ENCODE assay signal across 35 cellular contexts in genomic region chr15:80371924-80372323, GRCh38. TPM values are rescaled to one million over a fixed set of nuclear protein-coding genes. Genes with fewer than 3 reads are reported as not detected.
"Had no signal": no experiment of that assay in that cellular context is flagged by ENCODE, and none has a peak within 500 bp of the region (broad histone marks: within the 10 kb centered on the region; RNA-seq: fewer than 3 reads in every experiment).

No MANE protein-coding gene starts in this region.

- H3K36me3 Mint-ChIP-seq: activated naive CD4-positive, alpha-beta T cell treated with anti-CD3 and anti-CD28 coated beads, Interleukin-2, amount 10 ng/mL, durations not matched to agents 7 days and 5 days; activated naive CD8-positive, alpha-beta T cell treated with anti-CD3 and anti-CD28 coated beads, Interleukin-2, amount 10 ng/mL, durations not matched to agents 7 days and 5 days had no signal

- H3K27me3 ChIP-seq: ascending aorta, breast epithelium, cardiac muscle cell, dorsolateral prefrontal cortex, esophagus muscularis mucosa, foreskin keratinocyte, gastrocnemius medialis, heart left ventricle had no signal

- ATAC-seq: activated CD4-positive, CD25-positive, alpha-beta regulatory T cell treated with anti-CD3 and anti-CD28 coated beads, Interleukin-2, amount 50 U/mL, for 24 hours; activated naive CD4-positive, alpha-beta T cell treated with anti-CD3 and anti-CD28 coated beads, Interleukin-2, amount 50 U/mL, for 72 hours; activated T-cell treated with anti-CD3 and anti-CD28 coated beads, Interleukin-2, amount 50 U/mL, for 72 hours; effector memory CD8-positive, alpha-beta T cell; foreskin keratinocyte; gastrocnemius medialis; heart left ventricle; T-helper 17 cell had no signal

- H3K4me1 ChIP-seq: ascending aorta, breast epithelium, esophagus muscularis mucosa, foreskin keratinocyte, heart left ventricle had no signal

- H3K36me3 ChIP-seq: ascending aorta, breast epithelium, cardiac muscle cell, esophagus muscularis mucosa, gastrocnemius medialis, heart left ventricle, WERI-Rb-1 had no signal

- DNase-seq: activated B cell treated with CpG ODN at 0.5 μM for 24 hours; activated CD4-positive, alpha-beta memory T cell treated with anti-CD3 and anti-CD28 coated beads, Interleukin-2, amount 10 ng/mL, durations not matched to agents 7 days and 5 days; activated CD4-positive, alpha-beta T cell treated with anti-CD3 and anti-CD28 coated beads for 48 hours; activated CD4-positive, alpha-beta T cell treated with anti-CD3 and anti-CD28 coated beads, Interleukin-2, amount 50 U/mL, for 4 hours; activated CD8-positive, alpha-beta memory T cell treated with anti-CD3 and anti-CD28 coated beads, Interleukin-2, amount 50 U/mL, for 48 hours; activated gamma-delta T cell; activated naive CD4-positive, alpha-beta T cell; activated naive CD4-positive, alpha-beta T cell treated with anti-CD3 and anti-CD28 coated beads, Interleukin-2, amount 10 ng/mL, durations not matched to agents 7 days and 5 days; activated naive CD8-positive, alpha-beta T cell treated with anti-CD3 and anti-CD28 coated beads, Interleukin-2, amount 10 ng/mL, durations not matched to agents 7 days and 5 days; activated T-cell treated with anti-CD3 and anti-CD28 coated beads for 4 hours; activated T-cell treated with anti-CD3 and anti-CD28 coated beads, Interleukin-2, amount 50 U/mL, for 24 hours; activated T-cell treated with anti-CD3 and anti-CD28 coated beads, Interleukin-2, amount 50 U/mL, for 72 hours; central memory CD4-positive, alpha-beta T cell; cerebellar nuclear complex; dorsolateral prefrontal cortex; effector CD4-positive, alpha-beta T cell; effector memory CD8-positive, alpha-beta T cell; erythroblast; foreskin keratinocyte; gastrocnemius medialis; glutamatergic neuron; heart left ventricle; T-helper 17 cell; T1000; WERI-Rb-1 had no signal

- H3K27ac ChIP-seq: ascending aorta, breast epithelium, cardiac muscle cell, coronary artery, dorsolateral prefrontal cortex, esophagus muscularis mucosa, foreskin keratinocyte, gastrocnemius medialis, heart left ventricle, WERI-Rb-1 had no signal

- H3K4me3 Mint-ChIP-seq: activated B cell treated with CpG ODN at 0.5 μM for 24 hours; activated CD4-positive, alpha-beta memory T cell treated with anti-CD3 and anti-CD28 coated beads, Interleukin-2, amount 10 ng/mL, durations not matched to agents 7 days and 5 days; activated naive CD4-positive, alpha-beta T cell treated with anti-CD3 and anti-CD28 coated beads, Interleukin-2, amount 10 ng/mL, durations not matched to agents 7 days and 5 days; activated naive CD8-positive, alpha-beta T cell treated with anti-CD3 and anti-CD28 coated beads, Interleukin-2, amount 10 ng/mL, durations not matched to agents 7 days and 5 days; activated T-cell treated with anti-CD3 and anti-CD28 coated beads, Interleukin-2, amount 50 U/mL, for 24 hours; activated T-cell treated with anti-CD3 and anti-CD28 coated beads, Interleukin-2, amount 50 U/mL, for 72 hours; brain; dendritic cell treated with granulocyte-macrophage colony-stimulating factor and Interleukin-4, amounts not matched to agents 40 ng/mL and 50 ng/mL, for 4 days; effector memory CD8-positive, alpha-beta T cell; T-helper 17 cell; T-helper 2 cell treated with Interferon-gamma antibody and Interleukin-4, amounts not matched to agents 5 μg/mL and 100 μg/mL, for 36 hours had no signal

- H3K27ac Mint-ChIP-seq: activated B cell treated with CpG ODN at 0.5 μM for 24 hours; activated CD4-positive, alpha-beta memory T cell treated with anti-CD3 and anti-CD28 coated beads, Interleukin-2, amount 10 ng/mL, durations not matched to agents 7 days and 5 days; activated naive CD4-positive, alpha-beta T cell treated with anti-CD3 and anti-CD28 coated beads, Interleukin-2, amount 10 ng/mL, durations not matched to agents 7 days and 5 days; activated naive CD4-positive, alpha-beta T cell treated with anti-CD3 and anti-CD28 coated beads, Interleukin-2, amount 50 U/mL, for 72 hours; activated naive CD8-positive, alpha-beta T cell treated with anti-CD3 and anti-CD28 coated beads, Interleukin-2, amount 10 ng/mL, durations not matched to agents 7 days and 5 days; activated T-cell treated with anti-CD3 and anti-CD28 coated beads, Interleukin-2, amount 50 U/mL, for 24 hours; activated T-cell treated with anti-CD3 and anti-CD28 coated beads, Interleukin-2, amount 50 U/mL, for 72 hours; brain; dendritic cell treated with granulocyte-macrophage colony-stimulating factor and Interleukin-4, amounts not matched to agents 40 ng/mL and 50 ng/mL, for 4 days; effector memory CD8-positive, alpha-beta T cell; T-helper 17 cell; T-helper 2 cell treated with Interferon-gamma antibody and Interleukin-4, amounts not matched to agents 5 μg/mL and 100 μg/mL, for 36 hours had no signal

- H3K27me3 Mint-ChIP-seq: activated CD4-positive, alpha-beta memory T cell treated with anti-CD3 and anti-CD28 coated beads, Interleukin-2, amount 10 ng/mL, durations not matched to agents 7 days and 5 days; brain had no signal

- H3K4me3 ChIP-seq: ascending aorta, breast epithelium, cardiac muscle cell, coronary artery, dorsolateral prefrontal cortex, esophagus muscularis mucosa, gastrocnemius medialis, heart left ventricle had no signal

- H3K4me1 Mint-ChIP-seq: activated B cell treated with CpG ODN at 0.5 μM for 24 hours; activated CD4-positive, alpha-beta memory T cell treated with anti-CD3 and anti-CD28 coated beads, Interleukin-2, amount 10 ng/mL, durations not matched to agents 7 days and 5 days; activated naive CD4-positive, alpha-beta T cell treated with anti-CD3 and anti-CD28 coated beads, Interleukin-2, amount 10 ng/mL, durations not matched to agents 7 days and 5 days; activated naive CD8-positive, alpha-beta T cell treated with anti-CD3 and anti-CD28 coated beads, Interleukin-2, amount 10 ng/mL, durations not matched to agents 7 days and 5 days; T-helper 17 cell had no signal

RNA-seq across cellular contexts. Expression of gene ARNT2, which starts 32.3 kb away (rescaled TPM):
- total RNA-seq: activated B cell treated with CpG ODN at 0.5 μM for 24 hours; activated CD4-positive, alpha-beta memory T cell treated with anti-CD3 and anti-CD28 coated beads, Interleukin-2, amount 10 ng/mL, durations not matched to agents 7 days and 5 days; activated naive CD4-positive, alpha-beta T cell treated with anti-CD3 and anti-CD28 coated beads, Interleukin-2, amount 50 U/mL, for 72 hours; activated naive CD8-positive, alpha-beta T cell treated with anti-CD3 and anti-CD28 coated beads, Interleukin-2, amount 10 ng/mL, durations not matched to agents 7 days and 5 days; T-helper 17 cell had no signal
